1 cellular context compared by ENCODE assay signal in the genomic region with DNA sequence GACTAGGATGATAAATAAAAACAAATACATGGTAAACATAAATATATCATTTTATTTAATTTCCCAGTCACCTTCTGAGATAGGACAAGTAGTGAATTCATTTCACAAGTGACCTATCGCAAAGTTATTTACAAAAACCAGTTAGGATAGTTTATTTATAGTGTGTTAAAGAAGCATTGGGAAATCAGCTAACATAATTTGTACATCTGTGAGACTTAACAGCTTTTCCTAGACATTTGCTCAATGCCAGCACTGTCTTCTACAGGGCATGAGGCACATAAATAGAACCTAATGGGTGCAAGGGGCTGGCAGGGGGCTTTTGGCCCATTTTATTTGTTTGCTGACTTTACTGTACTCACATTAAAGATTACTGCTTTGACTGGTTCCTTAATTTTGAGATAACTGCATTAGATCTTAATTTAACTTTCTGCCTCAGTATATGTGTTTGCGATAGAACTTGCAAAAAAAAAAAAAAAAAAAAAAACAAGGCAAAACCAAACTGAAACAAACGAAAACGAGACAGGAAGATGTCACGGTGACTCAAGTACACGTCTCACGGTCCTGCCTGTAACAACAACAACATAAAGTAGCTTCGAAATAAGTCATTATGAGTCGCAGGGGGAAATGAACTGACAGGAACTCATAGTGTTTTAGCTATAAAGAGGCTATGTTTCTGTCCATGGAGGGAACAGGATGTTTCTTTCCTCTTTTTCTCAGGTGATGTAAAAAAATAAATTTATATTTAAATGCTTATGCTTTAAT.
TF ChIP-seq lines count a peak whose summit lies in the region.

No MANE protein-coding gene starts in this region.

TF ChIP-seq in HCT116, 20 proteins besides CTCF, POLR2A, EP300 and RAD21 (continued from another document):
- TF ChIP-seq, protein P1, sequence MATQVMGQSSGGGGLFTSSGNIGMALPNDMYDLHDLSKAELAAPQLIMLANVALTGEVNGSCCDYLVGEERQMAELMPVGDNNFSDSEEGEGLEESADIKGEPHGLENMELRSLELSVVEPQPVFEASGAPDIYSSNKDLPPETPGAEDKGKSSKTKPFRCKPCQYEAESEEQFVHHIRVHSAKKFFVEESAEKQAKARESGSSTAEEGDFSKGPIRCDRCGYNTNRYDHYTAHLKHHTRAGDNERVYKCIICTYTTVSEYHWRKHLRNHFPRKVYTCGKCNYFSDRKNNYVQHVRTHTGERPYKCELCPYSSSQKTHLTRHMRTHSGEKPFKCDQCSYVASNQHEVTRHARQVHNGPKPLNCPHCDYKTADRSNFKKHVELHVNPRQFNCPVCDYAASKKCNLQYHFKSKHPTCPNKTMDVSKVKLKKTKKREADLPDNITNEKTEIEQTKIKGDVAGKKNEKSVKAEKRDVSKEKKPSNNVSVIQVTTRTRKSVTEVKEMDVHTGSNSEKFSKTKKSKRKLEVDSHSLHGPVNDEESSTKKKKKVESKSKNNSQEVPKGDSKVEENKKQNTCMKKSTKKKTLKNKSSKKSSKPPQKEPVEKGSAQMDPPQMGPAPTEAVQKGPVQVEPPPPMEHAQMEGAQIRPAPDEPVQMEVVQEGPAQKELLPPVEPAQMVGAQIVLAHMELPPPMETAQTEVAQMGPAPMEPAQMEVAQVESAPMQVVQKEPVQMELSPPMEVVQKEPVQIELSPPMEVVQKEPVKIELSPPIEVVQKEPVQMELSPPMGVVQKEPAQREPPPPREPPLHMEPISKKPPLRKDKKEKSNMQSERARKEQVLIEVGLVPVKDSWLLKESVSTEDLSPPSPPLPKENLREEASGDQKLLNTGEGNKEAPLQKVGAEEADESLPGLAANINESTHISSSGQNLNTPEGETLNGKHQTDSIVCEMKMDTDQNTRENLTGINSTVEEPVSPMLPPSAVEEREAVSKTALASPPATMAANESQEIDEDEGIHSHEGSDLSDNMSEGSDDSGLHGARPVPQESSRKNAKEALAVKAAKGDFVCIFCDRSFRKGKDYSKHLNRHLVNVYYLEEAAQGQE (IDR thresholded peaks at IDR 0.05; ENCODE audit: low read depth), result no peak
- TF ChIP-seq JUND (IDR thresholded peaks at IDR 0.05) (peak; percentile 47; the same call in 1 of the 2 replicates), ZNF274 (IDR thresholded peaks at IDR 0.05; ENCODE audit: low read depth, low read length) (no peak), EGR1 (IDR thresholded peaks at IDR 0.05; ENCODE audit: low read depth) (no peak)
